Comparison of ENCODE assay signal across 2 cellular contexts in genomic region chr13:33514362-33514761, GRCh38.
TF ChIP-seq lines count a peak whose summit lies in the region.

No MANE protein-coding gene starts in this region.

TF ChIP-seq in IMR-90, 13 proteins besides CTCF, POLR2A, EP300 and RAD21:
- TF ChIP-seq NFE2L2 (IDR thresholded peaks at IDR 0.05; ENCODE audit: low read depth, low read length) (no peak), MXI1 (IDR thresholded peaks at IDR 0.05; ENCODE audit: borderline replicate concordance, low read depth, low read length) (no peak), USF2 (IDR thresholded peaks at IDR 0.05; ENCODE audit: low read depth, low read length) (no peak), CHD1 (IDR thresholded peaks at IDR 0.05; ENCODE audit: low read depth, low read length) (no peak), RFX5 (IDR thresholded peaks at IDR 0.05; ENCODE audit: low read depth, low read length) (no peak), SMC3 (IDR thresholded peaks at IDR 0.05; ENCODE audit: low read depth, low read length) (no peak), BHLHE40 (IDR thresholded peaks at IDR 0.05; ENCODE audit: low read depth, low read length) (no peak), MAZ (IDR thresholded peaks at IDR 0.05; ENCODE audit: borderline replicate concordance, low read depth, low read length) (no peak), RCOR1 (IDR thresholded peaks at IDR 0.05; ENCODE audit: insufficient replicate concordance, low read length) (no peak), MAFK (IDR thresholded peaks at IDR 0.05; ENCODE audit: low read depth, low read length) (no peak), ELK1 (IDR thresholded peaks at IDR 0.05; ENCODE audit: borderline replicate concordance, low read depth, low read length) (no peak), CEBPB (IDR thresholded peaks at IDR 0.05; ENCODE audit: low read depth, low read length) (no peak), FOS (IDR thresholded peaks at IDR 0.05; ENCODE audit: low read depth, low read length) (no peak)
TF ChIP-seq in IMR-90: peak in this region for 0.

TF ChIP-seq in SK-N-SH, 30 proteins besides CTCF, POLR2A, EP300 and RAD21:
- no peak for TF ChIP-seq EZH2phosphoT487 (IDR thresholded peaks at IDR 0.05; ENCODE audit: borderline replicate concordance, low read depth)
